Comparison of ENCODE assay signal across 8 cellular contexts in the genomic region with DNA sequence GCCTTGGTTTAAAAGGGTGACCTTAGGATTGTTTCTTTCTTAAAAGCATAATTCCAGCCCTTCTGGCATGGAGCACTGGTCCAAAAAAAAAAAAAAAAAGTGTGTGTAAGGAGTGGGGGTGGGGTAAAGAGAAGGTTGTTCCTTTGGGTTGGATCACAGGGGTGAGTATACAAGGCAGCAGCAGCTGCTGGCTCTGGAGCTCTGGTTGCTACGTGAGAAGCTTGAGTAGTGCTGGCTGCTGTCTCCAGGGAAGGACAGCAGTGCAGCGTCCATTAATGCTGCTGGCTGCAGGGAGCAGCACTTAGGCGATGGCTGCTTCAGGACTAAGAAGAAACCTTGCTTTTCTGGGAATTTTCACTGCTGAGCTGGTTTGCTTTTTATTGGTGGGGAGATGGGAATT. TPM values are rescaled to one million over a fixed set of nuclear protein-coding genes. Genes with fewer than 3 reads are reported as not detected.
DNase-seq lines count a peak whose midpoint lies in the region; ATAC-seq and TF ChIP-seq lines count a peak whose summit lies in the region.

No MANE protein-coding gene starts in this region.

- H3K4me1 ChIP-seq in cardiac muscle cell (ENCODE audit: low read depth) = peaks cover 61% of the 10 kb centered on the region

- H3K36me3 ChIP-seq in cardiac muscle cell = peaks cover 6% of the 10 kb centered on the region

- POLR2A ChIA-PET in activated naive CD8-positive, alpha-beta T cell treated with anti-CD3 and anti-CD28 coated beads, Interleukin-2, amount 10 ng/mL, durations not matched to agents 7 days and 5 days (lab: Charles Lee) = interaction anchor here (0.7 to 2.1 kb wide), 5 partner anchors 12 to 393 kb away, joined by 3 to 11 read pairs (median 5); a partner anchor contains a TSS

- no peaks in the 10 kb centered on the region for H3K27me3 ChIP-seq in cardiac muscle cell

- ATAC-seq in activated naive CD8-positive, alpha-beta T cell treated with anti-CD3 and anti-CD28 coated beads, Interleukin-2, amount 10 ng/mL, durations not matched to agents 7 days and 5 days (ENCODE audit: low read depth) = no peak

- no peaks in the 10 kb centered on the region for H3K9me3 ChIP-seq in cardiac muscle cell (ENCODE audit: low read depth)

- peaks cover 21% of the 10 kb centered on the region for H3K36me3 Mint-ChIP-seq in activated naive CD8-positive, alpha-beta T cell treated with anti-CD3 and anti-CD28 coated beads, Interleukin-2, amount 10 ng/mL, durations not matched to agents 7 days and 5 days

- peak overlapping the region; percentile 99 for H3K27ac ChIP-seq in cardiac muscle cell

- H3K4me3 ChIP-seq in AG10803 (ENCODE audit: low read length) (peak overlapping the region; percentile 98), cardiac muscle cell (peak overlapping the region; percentile 82)

- H3K9me3 Mint-ChIP-seq in activated naive CD8-positive, alpha-beta T cell treated with anti-CD3 and anti-CD28 coated beads, Interleukin-2, amount 10 ng/mL, durations not matched to agents 7 days and 5 days = no peaks in the 10 kb centered on the region

- peak; percentile 31 for TF ChIP-seq CTCF in AG10803 (conservative IDR thresholded peaks at IDR 0.05; ENCODE audit: low read length)
- TF ChIP-seq CTCF in cardiac muscle cell (IDR thresholded peaks at IDR 0.05; ENCODE audit: low read depth, low read length) = peak; percentile 21

- H3K27me3 Mint-ChIP-seq in activated naive CD8-positive, alpha-beta T cell treated with anti-CD3 and anti-CD28 coated beads, Interleukin-2, amount 10 ng/mL, durations not matched to agents 7 days and 5 days = no peaks in the 10 kb centered on the region

- H3K27ac Mint-ChIP-seq in activated naive CD8-positive, alpha-beta T cell treated with anti-CD3 and anti-CD28 coated beads, Interleukin-2, amount 10 ng/mL, durations not matched to agents 7 days and 5 days = peak overlapping the region; percentile 20

- H3K4me3 Mint-ChIP-seq in activated naive CD8-positive, alpha-beta T cell treated with anti-CD3 and anti-CD28 coated beads, Interleukin-2, amount 10 ng/mL, durations not matched to agents 7 days and 5 days = peak overlapping the region; percentile 98

- H3K4me1 Mint-ChIP-seq in activated naive CD8-positive, alpha-beta T cell treated with anti-CD3 and anti-CD28 coated beads, Interleukin-2, amount 10 ng/mL, durations not matched to agents 7 days and 5 days = peaks cover 47% of the 10 kb centered on the region

- DNase-seq in AG10803 (ENCODE audit: low read depth) (peak; percentile 96), H4 (ENCODE audit: low spot score) (peak; percentile 91), NCI-H510A treated with DMSO at 0.1 percent for 48 hours (lab: John Stamatoyannopoulos, UW) (peak; percentile 59), cardiac muscle cell (ENCODE audit: low read depth in 1 of 2, low spot score in 1 of 2) (peak; percentile 91 to 96), nucleus accumbens (lab: John Stamatoyannopoulos, UW) (peak in 48 of 56 donors; percentile 1 to 78 (median 33)), cortex of kidney (lab: John Stamatoyannopoulos, UW) (no peak)
- no peak for DNase-seq in activated naive CD8-positive, alpha-beta T cell treated with anti-CD3 and anti-CD28 coated beads, Interleukin-2, amount 10 ng/mL, durations not matched to agents 7 days and 5 days
- DNase-seq in activated CD8-positive, alpha-beta memory T cell treated with anti-CD3 and anti-CD28 coated beads, Interleukin-2, amount 50 U/mL, for 48 hours = no peak

RNA-seq across cellular contexts. Expression of a gene that starts 2.3 kb away (rescaled TPM):
- 36.3 and 43.1 TPM in 2 replicates for total RNA-seq in H4 (2014; rRNA removed; shearing (Covaris generic))
- total RNA-seq in activated naive CD8-positive, alpha-beta T cell treated with anti-CD3 and anti-CD28 coated beads, Interleukin-2, amount 10 ng/mL, durations not matched to agents 7 days and 5 days = 100 to 1,000 TPM; 146 to 149 TPM
- total RNA-seq in cardiac muscle cell = 107 and 275 TPM in 2 replicates
- polyA plus RNA-seq in cardiac muscle cell = 176 and 306 TPM in 2 replicates

RNA-seq across cellular contexts. Expression of a gene that starts 36.9 kb away (rescaled TPM):
- total RNA-seq in H4 (2014; rRNA removed; shearing (Covaris generic)) = 44.0 and 49.3 TPM in 2 replicates
- total RNA-seq in activated naive CD8-positive, alpha-beta T cell treated with anti-CD3 and anti-CD28 coated beads, Interleukin-2, amount 10 ng/mL, durations not matched to agents 7 days and 5 days = 10 to 100 TPM; 46.6 to 49.9 TPM
- total RNA-seq in cardiac muscle cell = 24.5 and 43.5 TPM in 2 replicates
- polyA plus RNA-seq in cardiac muscle cell = 33.6 and 37.7 TPM in 2 replicates

Comparison
In these comparisons a context has a peak if more than half of its experiments do, and no peak if none do; other contexts are left out.
1. DNase-seq: peak in AG10803 (single experiment), H4 (single experiment), NCI-H510A treated with DMSO at 0.1 percent for 48 hours (single experiment), cardiac muscle cell (2 of 2) and nucleus accumbens (48 of 56); none in activated naive CD8-positive, alpha-beta T cell treated with anti-CD3 and anti-CD28 coated beads, Interleukin-2, amount 10 ng/mL, durations not matched to agents 7 days and 5 days (single experiment), cortex of kidney (single experiment) and activated CD8-positive, alpha-beta memory T cell treated with anti-CD3 and anti-CD28 coated beads, Interleukin-2, amount 50 U/mL, for 48 hours (single experiment).